3 cellular contexts compared by ENCODE assay signal in genomic region chr1:35175067-35176001, GRCh38.
TF ChIP-seq lines count a peak whose summit lies in the region.

No MANE protein-coding gene starts in this region.

TF ChIP-seq in SK-N-SH, 30 proteins besides CTCF, POLR2A, EP300 and RAD21:
- TF ChIP-seq POLR2AphosphoS5 (IDR thresholded peaks at IDR 0.05; ENCODE audit: low read depth, low read length): peak; percentile 56
- TF ChIP-seq NFIC (IDR thresholded peaks at IDR 0.05; ENCODE audit: borderline replicate concordance): no peak
- TF ChIP-seq USF1 (IDR thresholded peaks at IDR 0.05; ENCODE audit: borderline replicate concordance, low read depth): no peak
- no peak for TF ChIP-seq CHD2 (IDR thresholded peaks at IDR 0.05; ENCODE audit: low read length, partially characterized antibody)
TF ChIP-seq in SK-N-SH: peak in this region for 1.

TF ChIP-seq in SK-N-SH treated with all-trans-retinoic acid at 6 μM for 48 hours, 23 proteins besides CTCF, POLR2A, EP300 and RAD21:
- TF ChIP-seq ESRRG (CRISPR knock-in tag; IDR thresholded peaks at IDR 0.05) (no peak; the same call in 1 of the 2 replicates), TSHZ2 (CRISPR knock-in tag; IDR thresholded peaks at IDR 0.05) (no peak), TOX (CRISPR knock-in tag; IDR thresholded peaks at IDR 0.05; ENCODE audit: borderline replicate concordance) (no peak), RARB (CRISPR knock-in tag; IDR thresholded peaks at IDR 0.05) (no peak), PPARA (CRISPR knock-in tag; IDR thresholded peaks at IDR 0.05; ENCODE audit: borderline replicate concordance) (no peak)
TF ChIP-seq in SK-N-SH treated with all-trans-retinoic acid at 6 μM for 48 hours: peak in this region for 0.

TF ChIP-seq in HEK293, 187 proteins besides CTCF, POLR2A, EP300 and RAD21:
- TF ChIP-seq PRDM6 (tag by site-specific recombination; IDR thresholded peaks at IDR 0.05): no peak
- TF ChIP-seq ZNF626 (tag by site-specific recombination; IDR thresholded peaks at IDR 0.05): no peak
- 0 out of 2 replicates have a peak, but pooled peaks have one; percentile 34 for TF ChIP-seq ZNF2 (tag by site-specific recombination; IDR thresholded peaks at IDR 0.05)
- peak; percentile 98 for TF ChIP-seq ZNF600 (tag by site-specific recombination; IDR thresholded peaks at IDR 0.05)
- no peak for TF ChIP-seq ZBTB7A (tag by site-specific recombination; IDR thresholded peaks at IDR 0.05; ENCODE audit: low read depth)
- TF ChIP-seq ZSCAN16 (tag by site-specific recombination; IDR thresholded peaks at IDR 0.05): no peak
TF ChIP-seq in HEK293: peak in this region for 2.
